In the genomic region with DNA sequence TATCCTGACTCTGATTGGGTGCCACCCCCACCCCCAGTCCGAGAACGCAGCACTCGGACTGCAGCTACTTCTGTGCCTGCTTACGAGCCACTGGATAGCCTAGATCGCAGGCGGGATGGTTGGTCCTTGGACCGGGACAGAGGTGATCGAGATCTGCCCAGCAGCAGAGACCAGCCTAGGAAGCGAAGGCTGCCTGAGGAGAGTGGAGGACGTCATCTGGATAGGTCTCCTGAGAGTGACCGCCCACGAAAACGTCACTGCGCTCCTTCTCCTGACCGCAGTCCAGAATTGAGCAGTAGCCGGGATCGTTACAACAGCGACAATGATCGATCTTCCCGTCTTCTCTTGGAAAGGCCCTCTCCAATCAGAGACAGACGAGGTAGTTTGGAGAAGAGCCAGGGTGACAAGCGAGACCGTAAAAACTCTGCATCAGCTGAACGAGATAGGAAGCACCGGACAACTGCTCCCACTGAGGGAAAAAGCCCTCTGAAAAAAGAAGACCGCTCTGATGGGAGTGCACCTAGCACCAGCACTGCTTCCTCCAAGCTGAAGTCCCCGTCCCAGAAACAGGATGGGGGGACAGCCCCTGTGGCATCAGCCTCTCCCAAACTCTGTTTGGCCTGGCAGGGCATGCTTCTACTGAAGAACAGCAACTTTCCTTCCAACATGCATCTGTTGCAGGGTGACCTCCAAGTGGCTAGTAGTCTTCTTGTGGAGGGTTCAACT, we compare ENCODE assay signal across 10 cellular contexts. TPM values are rescaled to one million over a fixed set of nuclear protein-coding genes. Genes with fewer than 3 reads are reported as not detected.
DNase-seq lines count a peak whose midpoint lies in the region; ATAC-seq and TF ChIP-seq lines count a peak whose summit lies in the region.
"Had no signal": no experiment of that assay in that cellular context is flagged by ENCODE, and none has a peak within 500 bp of the region (broad histone marks: within the 10 kb centered on the region; RNA-seq: fewer than 3 reads in every experiment).

No MANE protein-coding gene starts in this region.

- no peak for TF ChIP-seq CTCF in fibroblast of mammary gland (conservative IDR thresholded peaks at IDR 0.05; ENCODE audit: control insufficient read depth, insufficient read depth, low read depth, low read length)
- no peak for TF ChIP-seq CTCF in smooth muscle cell (IDR thresholded peaks at IDR 0.05; ENCODE audit: borderline replicate concordance, insufficient read depth, poor library complexity, severe bottlenecking)

- H3K36me3 ChIP-seq in NT2/D1 (ENCODE audit: insufficient read depth, insufficient read length, low read length): peaks cover 56% of the 10 kb centered on the region
- H3K36me3 ChIP-seq in smooth muscle cell (ENCODE audit: low read depth): no peaks in the 10 kb centered on the region

- peaks cover 64% of the 10 kb centered on the region for H3K79me2 ChIP-seq in smooth muscle cell (ENCODE audit: low read depth)

- H4K20me1 ChIP-seq in smooth muscle cell (ENCODE audit: low read depth): peaks cover 64% of the 10 kb centered on the region

- H3K4me2 ChIP-seq in smooth muscle cell: peak overlapping the region; percentile 91

- H3K9me3 Mint-ChIP-seq in activated T-cell treated with anti-CD3 and anti-CD28 coated beads, Interleukin-2, amount 50 U/mL, for 72 hours: no peaks in the 10 kb centered on the region

- peaks cover 80% of the 10 kb centered on the region for H3K4me1 Mint-ChIP-seq in activated T-cell treated with anti-CD3 and anti-CD28 coated beads, Interleukin-2, amount 50 U/mL, for 72 hours (ENCODE audit: low read depth)

- WGBS in smooth muscle cell (ENCODE audit: low lambda C conversion rate): 82% methylated on average over 27 of the region's 27 CpGs

- H3K9ac ChIP-seq in NT2/D1 (ENCODE audit: insufficient read length, low read depth): peak overlapping the region; percentile 99
- no peak overlapping the region for H3K9ac ChIP-seq in smooth muscle cell (ENCODE audit: low read depth)

- peaks cover 15 to 44% of the 10 kb centered on the region in 2 donors for H3K36me3 Mint-ChIP-seq in activated T-cell treated with anti-CD3 and anti-CD28 coated beads, Interleukin-2, amount 50 U/mL, for 72 hours (ENCODE audit: insufficient read depth in 2 of 2)

- no peak overlapping the region for H2AFZ ChIP-seq in smooth muscle cell (ENCODE audit: low read depth)

- H3K4me3 Mint-ChIP-seq in activated T-cell treated with anti-CD3 and anti-CD28 coated beads, Interleukin-2, amount 50 U/mL, for 72 hours: no peak overlapping the region

- H3K27me3 Mint-ChIP-seq in activated T-cell treated with anti-CD3 and anti-CD28 coated beads, Interleukin-2, amount 50 U/mL, for 72 hours (ENCODE audit: low read depth): no peaks in the 10 kb centered on the region

- H3K27ac Mint-ChIP-seq in activated T-cell treated with anti-CD3 and anti-CD28 coated beads, Interleukin-2, amount 50 U/mL, for 72 hours: peak overlapping the region; percentile 9

- no peak for ATAC-seq in activated T-cell treated with anti-CD3 and anti-CD28 coated beads, Interleukin-2, amount 50 U/mL, for 72 hours (replicated peaks in 1 of 2)
- ATAC-seq in GM19395 (IDR thresholded peaks at IDR 0.05; ENCODE audit: unreplicated experiment): no peak

- H3K27me3 ChIP-seq in NT2/D1 (ENCODE audit: insufficient read depth, insufficient read length) (no peaks in the 10 kb centered on the region), smooth muscle cell (ENCODE audit: low read depth) (no peaks in the 10 kb centered on the region)

- H3K4me3 ChIP-seq in NT2/D1 (ENCODE audit: insufficient read length, low read depth) (peak overlapping the region; percentile 98), fibroblast of mammary gland (ENCODE audit: control insufficient read depth, low read depth, low read length) (peak overlapping the region; percentile 99), smooth muscle cell (peak overlapping the region; percentile 37)

- DNase-seq in activated T-cell treated with anti-CD3 and anti-CD28 coated beads, Interleukin-2, amount 50 U/mL, for 72 hours: no peak
- no peak for DNase-seq in activated T-cell treated with anti-CD3 and anti-CD28 coated beads, Interleukin-2, amount 50 U/mL, for 48 hours
- DNase-seq in NT2/D1 (ENCODE audit: low read depth, low spot score) (no peak), fibroblast of mammary gland (ENCODE audit: low read depth) (peak; percentile 83), smooth muscle cell (lab: John Stamatoyannopoulos, UW; ENCODE audit: unreplicated experiment) (no peak), caudate nucleus (lab: John Stamatoyannopoulos, UW) (no peak), DMS153 (lab: John Stamatoyannopoulos, UW) (no peak)
- DNase-seq: activated naive CD4-positive, alpha-beta T cell; KG1 had no signal

- peaks cover 9% of the 10 kb centered on the region for H3F3A ChIP-seq in smooth muscle cell (ENCODE audit: low read depth)

- no peaks in the 10 kb centered on the region for H3K9me3 ChIP-seq in NT2/D1 (ENCODE audit: insufficient read depth, low read length)
- H3K9me3 ChIP-seq in smooth muscle cell (replicated peaks; ENCODE audit: low read depth): no peaks in the 10 kb centered on the region

- no peak overlapping the region for H3K27ac ChIP-seq in smooth muscle cell (ENCODE audit: low read depth)
- H3K27ac ChIP-seq in caudate nucleus (ENCODE audit: low read depth, low read length): no peak overlapping the region

- H3K4me1 ChIP-seq in NT2/D1 (ENCODE audit: insufficient read depth, insufficient read length) (peaks cover 8% of the 10 kb centered on the region), smooth muscle cell (ENCODE audit: low read depth) (peaks cover 60% of the 10 kb centered on the region)

RNA-seq across cellular contexts. Expression of gene RBM15, which starts 2.1 kb away (rescaled TPM):
- 10 to 100 TPM; 75.0 to 77.8 TPM for total RNA-seq in activated T-cell treated with anti-CD3 and anti-CD28 coated beads, Interleukin-2, amount 50 U/mL, for 72 hours
- 27.6 and 32.9 TPM in 2 replicates for total RNA-seq in smooth muscle cell
- polyA plus RNA-seq in smooth muscle cell: 5.3 and 8.1 TPM in 2 replicates

RNA-seq across cellular contexts. Expression of gene SLC16A4, which starts 49.5 kb away (rescaled TPM):
- total RNA-seq in activated T-cell treated with anti-CD3 and anti-CD28 coated beads, Interleukin-2, amount 50 U/mL, for 72 hours: under 1 TPM; 0.44 to 0.58 TPM
- 11.6 and 16.5 TPM in 2 replicates for total RNA-seq in smooth muscle cell
- polyA plus RNA-seq in smooth muscle cell: 6.5 and 7.7 TPM in 2 replicates

Comparison
In these comparisons a context has a peak if more than half of its experiments do, and no peak if none do; other contexts are left out.
1. H3K4me3 ChIP-seq: peak in every context shown above with its lines; median percentile 99 in fibroblast of mammary gland; 98 in NT2/D1; 37 in smooth muscle cell.